In the genomic region with DNA sequence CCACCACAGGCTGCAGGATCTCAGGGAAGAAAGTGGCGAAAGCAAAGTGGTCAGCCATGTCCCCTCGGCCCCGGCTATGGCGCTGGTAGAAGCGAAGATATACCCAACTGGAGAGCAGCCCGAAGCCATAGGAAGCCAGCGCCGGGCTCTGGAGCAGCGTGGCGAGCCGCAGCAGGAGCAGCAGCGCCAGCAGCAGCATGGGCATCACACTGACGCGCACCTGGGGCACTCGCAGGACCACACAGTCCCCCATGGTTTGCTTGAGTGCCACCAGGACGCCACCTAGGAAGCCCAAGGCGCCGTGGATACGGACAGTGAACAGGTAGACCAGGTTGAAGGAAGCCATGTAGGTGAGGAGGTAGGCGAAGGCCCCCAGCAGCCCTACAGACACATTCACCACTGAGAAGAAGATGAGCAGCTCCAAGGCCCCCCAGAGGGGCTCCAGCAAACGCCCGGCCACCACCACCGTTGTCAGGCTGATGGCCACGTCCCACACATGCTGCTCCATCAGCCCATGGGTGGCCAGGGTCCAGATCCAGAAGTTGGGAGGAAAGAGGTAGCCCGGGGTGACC, we compare ENCODE assay signal across 8 cellular contexts. TPM values are rescaled to one million over a fixed set of nuclear protein-coding genes. Genes with fewer than 3 reads are reported as not detected.
DNase-seq lines count a peak whose midpoint lies in the region; TF ChIP-seq lines count a peak whose summit lies in the region.

No MANE protein-coding gene starts in this region.

- H3K27me3 ChIP-seq in GM23248 (replicated peaks; ENCODE audit: insufficient read depth) (no peaks in the 10 kb centered on the region), SU-DHL-6 (ENCODE audit: low read length) (no peaks in the 10 kb centered on the region)

- peak overlapping the region; percentile 98 for H3K4me2 ChIP-seq in GM23248 (ENCODE audit: unreplicated experiment)
- peak overlapping the region; percentile 74 for H3K4me2 ChIP-seq in SU-DHL-6 (ENCODE audit: low read depth, low read length, poor library complexity, severe bottlenecking)

- H3K27ac ChIP-seq in GM23248 (peak overlapping the region; percentile 66), SU-DHL-6 (ENCODE audit: low read depth, low read length) (no peak overlapping the region)

- peaks cover 10% of the 10 kb centered on the region; the same call in 1 of the 2 replicates for H3F3A ChIP-seq in GM23248 (ENCODE audit: insufficient read depth)
- no peaks in the 10 kb centered on the region for H3F3A ChIP-seq in SU-DHL-6 (ENCODE audit: insufficient read depth)

- H3K9ac ChIP-seq in GM23248 (peak overlapping the region; percentile 89), SU-DHL-6 (ENCODE audit: low read length) (peak overlapping the region; percentile 79)

- WGBS in GM23248 (ENCODE audit: low coverage in 1 of 2, low lambda C conversion rate in 2 of 2, missing lambda C conversion rate in 2 of 2), 2 experiments: 31 to 35% methylated on average over 25 of the region's 25 CpGs

- H3K9me2 ChIP-seq in GM23248 (ENCODE audit: insufficient read depth) (no peaks in the 10 kb centered on the region), SU-DHL-6 (replicated peaks; ENCODE audit: insufficient read depth, low read length) (no peaks in the 10 kb centered on the region)

- H3K36me3 ChIP-seq in GM23248 (ENCODE audit: low read depth) (peaks cover 7% of the 10 kb centered on the region; the same call in 1 of the 2 replicates), SU-DHL-6 (ENCODE audit: low read length) (no peaks in the 10 kb centered on the region)

- H2AFZ ChIP-seq in GM23248: no peak overlapping the region
- H2AFZ ChIP-seq in SU-DHL-6 (ENCODE audit: low read depth, low read length, severe bottlenecking): no peak overlapping the region

- TF ChIP-seq CTCF in SU-DHL-6 (IDR thresholded peaks at IDR 0.05; ENCODE audit: insufficient read depth, low read length, poor library complexity, severe bottlenecking) (no peak), fibroblast of villous mesenchyme (IDR thresholded peaks at IDR 0.05; ENCODE audit: insufficient read depth, low read depth, low read length) (no peak)

- intact Hi-C loops in posterior cingulate gyrus (cut with DNase I): no loop called here

- H3K79me2 ChIP-seq in GM23248 (ENCODE audit: insufficient read depth) (peaks cover 57% of the 10 kb centered on the region), SU-DHL-6 (ENCODE audit: insufficient read depth, low read length) (peaks cover 29% of the 10 kb centered on the region)

- in situ Hi-C loops in GM23248 (cut with MboI): no loop called here

- peaks cover 25% of the 10 kb centered on the region for H3K4me1 ChIP-seq in GM23248 (ENCODE audit: insufficient read depth)

- peak overlapping the region; percentile 75 for H3K4me3 ChIP-seq in GM23248
- peak overlapping the region; percentile 68 for H3K4me3 ChIP-seq in SU-DHL-6 (ENCODE audit: insufficient read depth, low read length, poor library complexity, severe bottlenecking)
- H3K4me3 ChIP-seq in fibroblast of villous mesenchyme (ENCODE audit: low read depth, low read length): peak overlapping the region; percentile 91
- H3K4me3 ChIP-seq in skeletal muscle cell (ENCODE audit: low read depth, low read length): peak overlapping the region; percentile 91

- H4K20me1 ChIP-seq in GM23248 (ENCODE audit: insufficient read depth) (peaks cover 10% of the 10 kb centered on the region; the same call in 1 of the 2 replicates), SU-DHL-6 (ENCODE audit: low read depth, low read length) (no peaks in the 10 kb centered on the region)

- DNase-seq in GM23248: peak; percentile 29
- no peak for DNase-seq in fibroblast of villous mesenchyme (ENCODE audit: low read depth)
- DNase-seq in skeletal muscle cell (ENCODE audit: low read depth): no peak
- no peak for DNase-seq in RPMI8226
- DNase-seq in hypothalamus (lab: John Stamatoyannopoulos, UW): no peak
- DNase-seq in posterior cingulate gyrus: no peak
- no peak for DNase-seq in mucosa of gallbladder (ENCODE audit: low spot score)

- no peaks in the 10 kb centered on the region for H3K9me3 ChIP-seq in GM23248 (ENCODE audit: low read depth)
- no peaks in the 10 kb centered on the region for H3K9me3 ChIP-seq in SU-DHL-6 (ENCODE audit: insufficient read depth, low read length)

RNA-seq across cellular contexts. Expression of gene TMEM115, which starts 0.9 kb away (rescaled TPM):
- 68.4 and 95.4 TPM in 2 replicates for total RNA-seq in GM23248 (2014; rRNA removed; shearing (Covaris generic))
- polyA plus RNA-seq in GM23248 (2016; fragmentation: Nextera tagmentation; extraction: Ambion mirVana): 73.1 and 78.1 TPM in 2 replicates
- total RNA-seq in fibroblast of villous mesenchyme (55.3 and 63.1 TPM in 2 replicates), mucosa of gallbladder (57.5 TPM)

RNA-seq across cellular contexts. Expression of gene CYB561D2, which starts 7.8 kb away (rescaled TPM):
- 29.0 and 37.7 TPM in 2 replicates for total RNA-seq in GM23248 (2014; rRNA removed; shearing (Covaris generic))
- 28.3 and 31.5 TPM in 2 replicates for polyA plus RNA-seq in GM23248 (2016; fragmentation: Nextera tagmentation; extraction: Ambion mirVana)
- total RNA-seq in fibroblast of villous mesenchyme (22.5 and 23.7 TPM in 2 replicates), mucosa of gallbladder (35.4 TPM)

RNA-seq across cellular contexts. Expression of gene NPRL2, which starts 7.9 kb away (rescaled TPM):
- 17.9 and 20.2 TPM in 2 replicates for total RNA-seq in GM23248 (2014; rRNA removed; shearing (Covaris generic))
- polyA plus RNA-seq in GM23248 (2016; fragmentation: Nextera tagmentation; extraction: Ambion mirVana): 22.9 and 28.9 TPM in 2 replicates
- total RNA-seq in fibroblast of villous mesenchyme: 21.3 and 22.9 TPM in 2 replicates
- total RNA-seq in mucosa of gallbladder: 26.7 TPM

RNA-seq across cellular contexts. Expression of gene ZMYND10, which starts 12.9 kb away (rescaled TPM):
- 1.5 TPM in 1 of 2 replicates, not detected in the other for total RNA-seq in GM23248 (2014; rRNA removed; shearing (Covaris generic))
- polyA plus RNA-seq in GM23248 (2016; fragmentation: Nextera tagmentation; extraction: Ambion mirVana): 0.61 and 0.90 TPM in 2 replicates
- total RNA-seq in fibroblast of villous mesenchyme: 0.97 and 1.3 TPM in 2 replicates
- 2.2 TPM for total RNA-seq in mucosa of gallbladder

RNA-seq across cellular contexts. Expression of gene RASSF1, which starts 17.8 kb away (rescaled TPM):
- 57.5 and 68.7 TPM in 2 replicates for total RNA-seq in GM23248 (2014; rRNA removed; shearing (Covaris generic))
- 56.4 and 59.0 TPM in 2 replicates for polyA plus RNA-seq in GM23248 (2016; fragmentation: Nextera tagmentation; extraction: Ambion mirVana)
- total RNA-seq in fibroblast of villous mesenchyme: 34.8 and 36.3 TPM in 2 replicates
- total RNA-seq in mucosa of gallbladder: 27.5 TPM
